Comparison of ENCODE assay signal across 8 cellular contexts in genomic region chr6:125985522-125985921, GRCh38. TPM values are rescaled to one million over a fixed set of nuclear protein-coding genes. Genes with fewer than 3 reads are reported as not detected.
DNase-seq lines count a peak whose midpoint lies in the region; ATAC-seq, FAIRE-seq and TF ChIP-seq lines count a peak whose summit lies in the region.

No MANE protein-coding gene starts in this region.

- intact Hi-C loops in tibial artery (cut with DNase I; ENCODE audit: low total_unique reads) = no loop called here

- dilution Hi-C loops in keratinocyte (cut with MboI; ENCODE audit: extremely low pct_ligation_motif_present, low sequenced_read_pairs) = no loop called here

- ATAC-seq in activated naive CD4-positive, alpha-beta T cell treated with anti-CD3 and anti-CD28 coated beads, Interleukin-2, amount 50 U/mL, for 72 hours = no peak
- ATAC-seq in HG03159 (IDR thresholded peaks at IDR 0.05; ENCODE audit: unreplicated experiment) = no peak

- FAIRE-seq in keratinocyte (lab: Jason Lieb, UNC) = no peak

- peak overlapping the region; percentile 88 for H3K4me2 ChIP-seq in keratinocyte (ENCODE audit: control insufficient read depth, extremely low read depth, insufficient read depth, low read depth, low read length)

- no peak for TF ChIP-seq CTCF in keratinocyte (optimal IDR thresholded peaks at IDR 0.05 in 1 of 3, IDR thresholded peaks at IDR 0.05 in 1 of 3, conservative IDR thresholded peaks at IDR 0.05 in 1 of 3; ENCODE audit: extremely low read depth in 1 of 3, insufficient read depth in 2 of 3, low read length in 3 of 3)
- no peak for TF ChIP-seq CTCF in tibial artery (IDR thresholded peaks at IDR 0.05)

- H3K4me1 Mint-ChIP-seq in activated naive CD4-positive, alpha-beta T cell treated with anti-CD3 and anti-CD28 coated beads, Interleukin-2, amount 50 U/mL, for 24 hours = no peaks in the 10 kb centered on the region
- peaks cover 14% of the 10 kb centered on the region for H3K4me1 Mint-ChIP-seq in activated CD4-positive, alpha-beta memory T cell treated with anti-CD3 and anti-CD28 coated beads, Interleukin-2, amount 10 ng/mL, durations not matched to agents 7 days and 5 days

- H3K27me3 ChIP-seq in keratinocyte (ENCODE audit: control insufficient read depth, extremely low read depth, insufficient read depth, low read length) (no peaks in the 10 kb centered on the region), tibial artery (no peaks in the 10 kb centered on the region)

- POLR2A ChIA-PET in activated CD4-positive, alpha-beta memory T cell treated with anti-CD3 and anti-CD28 coated beads, Interleukin-2, amount 10 ng/mL, durations not matched to agents 7 days and 5 days (lab: Charles Lee) = interaction anchor here (1.1 to 2.7 kb wide), 10 partner anchors 10 to 684 kb away, joined by 3 to 34 read pairs (median 12); partner anchors contain the start of genes HDDC2, HINT3 and NCOA7

- peak overlapping the region; percentile 100 for H2AFZ ChIP-seq in keratinocyte (ENCODE audit: control insufficient read depth, low read length)

- H3K79me2 ChIP-seq in keratinocyte (ENCODE audit: control insufficient read depth, insufficient read depth, low read length) = peaks cover 42% of the 10 kb centered on the region

- H3K4me3 ChIP-seq in keratinocyte (ENCODE audit: control insufficient read depth in 2 of 3, extremely low read depth in 1 of 3, insufficient read depth in 2 of 3, low read depth in 1 of 3, low read length in 3 of 3) (peak overlapping the region; percentile 74 to 98 (median 98)), tibial artery (peak overlapping the region; percentile 75 to 77)

- CTCF ChIA-PET in activated CD4-positive, alpha-beta memory T cell treated with anti-CD3 and anti-CD28 coated beads, Interleukin-2, amount 10 ng/mL, durations not matched to agents 7 days and 5 days (lab: Charles Lee) = interaction anchor here (1.1 to 3.5 kb wide), 8 partner anchors 9 to 204 kb away, joined by 3 to 46 read pairs (median 12); partner anchors contain the start of genes HINT3 and NCOA7

- H3K9me3 ChIP-seq in keratinocyte (ENCODE audit: control insufficient read depth, low read depth, low read length) = no peaks in the 10 kb centered on the region
- no peaks in the 10 kb centered on the region for H3K9me3 ChIP-seq in tibial artery

- H4K20me1 ChIP-seq in keratinocyte (ENCODE audit: control insufficient read depth, extremely low read depth, insufficient read depth, low read length) = no peaks in the 10 kb centered on the region

- H3K27ac Mint-ChIP-seq in activated naive CD4-positive, alpha-beta T cell treated with anti-CD3 and anti-CD28 coated beads, Interleukin-2, amount 50 U/mL, for 24 hours = no peak overlapping the region
- H3K27ac Mint-ChIP-seq in activated naive CD4-positive, alpha-beta T cell treated with anti-CD3 and anti-CD28 coated beads, Interleukin-2, amount 50 U/mL, for 72 hours = no peak overlapping the region
- no peak overlapping the region for H3K27ac Mint-ChIP-seq in activated CD4-positive, alpha-beta memory T cell treated with anti-CD3 and anti-CD28 coated beads, Interleukin-2, amount 10 ng/mL, durations not matched to agents 7 days and 5 days

- H3K4me3 Mint-ChIP-seq in activated naive CD4-positive, alpha-beta T cell treated with anti-CD3 and anti-CD28 coated beads, Interleukin-2, amount 50 U/mL, for 24 hours = peak overlapping the region; percentile 44
- H3K4me3 Mint-ChIP-seq in activated CD4-positive, alpha-beta memory T cell treated with anti-CD3 and anti-CD28 coated beads, Interleukin-2, amount 10 ng/mL, durations not matched to agents 7 days and 5 days = peak overlapping the region; percentile 3

- H3K27me3 Mint-ChIP-seq in activated naive CD4-positive, alpha-beta T cell treated with anti-CD3 and anti-CD28 coated beads, Interleukin-2, amount 50 U/mL, for 24 hours = no peaks in the 10 kb centered on the region
- H3K27me3 Mint-ChIP-seq in activated CD4-positive, alpha-beta memory T cell treated with anti-CD3 and anti-CD28 coated beads, Interleukin-2, amount 10 ng/mL, durations not matched to agents 7 days and 5 days = no peaks in the 10 kb centered on the region

- peak overlapping the region; percentile 95 for H3K27ac ChIP-seq in keratinocyte (ENCODE audit: control insufficient read depth, insufficient read depth, low read length)
- peak overlapping the region; percentile 84 to 87 for H3K27ac ChIP-seq in tibial artery

- H3K4me1 ChIP-seq in keratinocyte (ENCODE audit: control insufficient read depth, extremely low read depth, insufficient read depth, low read length) (peaks cover 24% of the 10 kb centered on the region), tibial artery (peaks cover 0 to 22% (median 8%) of the 10 kb centered on the region in 4 donors)

- no peaks in the 10 kb centered on the region for H3K36me3 Mint-ChIP-seq in activated naive CD4-positive, alpha-beta T cell treated with anti-CD3 and anti-CD28 coated beads, Interleukin-2, amount 50 U/mL, for 24 hours
- H3K36me3 Mint-ChIP-seq in activated naive CD4-positive, alpha-beta T cell treated with anti-CD3 and anti-CD28 coated beads, Interleukin-2, amount 50 U/mL, for 72 hours = no peaks in the 10 kb centered on the region
- no peaks in the 10 kb centered on the region for H3K36me3 Mint-ChIP-seq in activated CD4-positive, alpha-beta memory T cell treated with anti-CD3 and anti-CD28 coated beads, Interleukin-2, amount 10 ng/mL, durations not matched to agents 7 days and 5 days (ENCODE audit: low read depth)

- no peaks in the 10 kb centered on the region for H3K9me3 Mint-ChIP-seq in activated naive CD4-positive, alpha-beta T cell treated with anti-CD3 and anti-CD28 coated beads, Interleukin-2, amount 50 U/mL, for 24 hours
- no peaks in the 10 kb centered on the region for H3K9me3 Mint-ChIP-seq in activated naive CD4-positive, alpha-beta T cell treated with anti-CD3 and anti-CD28 coated beads, Interleukin-2, amount 50 U/mL, for 72 hours
- no peaks in the 10 kb centered on the region for H3K9me3 Mint-ChIP-seq in activated CD4-positive, alpha-beta memory T cell treated with anti-CD3 and anti-CD28 coated beads, Interleukin-2, amount 10 ng/mL, durations not matched to agents 7 days and 5 days

- H3K9me1 ChIP-seq in keratinocyte (ENCODE audit: control insufficient read depth, extremely low read depth, insufficient read depth, low read length) = peaks cover 2% of the 10 kb centered on the region

- H3K9ac ChIP-seq in keratinocyte (ENCODE audit: control insufficient read depth, extremely low read depth, insufficient read depth, low read length) = peak overlapping the region; percentile 96

- no peaks in the 10 kb centered on the region for H3K36me3 ChIP-seq in keratinocyte (ENCODE audit: control insufficient read depth in 2 of 2, extremely low read depth in 1 of 2, insufficient read depth in 2 of 2, low read length in 2 of 2)
- H3K36me3 ChIP-seq in tibial artery = peaks cover 0 to 5% (median 0%) of the 10 kb centered on the region in 3 donors

- no peak for DNase-seq in activated naive CD4-positive, alpha-beta T cell treated with anti-CD3 and anti-CD28 coated beads, Interleukin-2, amount 50 U/mL, for 72 hours (ENCODE audit: low spot score in 2 of 2)
- no peak for DNase-seq in activated CD4-positive, alpha-beta memory T cell treated with anti-CD3 and anti-CD28 coated beads, Interleukin-2, amount 10 ng/mL, durations not matched to agents 7 days and 5 days
- DNase-seq in keratinocyte (ENCODE audit: low read depth, low spot score) (no peak), tibial artery (no peak), NCI-H1048 (lab: John Stamatoyannopoulos, UW) (no peak)
- DNase-seq in stimulated activated CD4-positive, alpha-beta T cell treated with anti-CD3 and anti-CD28 coated beads, Interleukin-4, amount 100 ng/mL, for 1 hour = no peak

RNA-seq across cellular contexts. Expression of gene TRMT11, which starts 0.8 kb away (rescaled TPM):
- 10 to 100 TPM; 33.0 to 53.6 TPM for total RNA-seq in activated naive CD4-positive, alpha-beta T cell treated with anti-CD3 and anti-CD28 coated beads, Interleukin-2, amount 50 U/mL, for 72 hours
- total RNA-seq in activated CD4-positive, alpha-beta memory T cell treated with anti-CD3 and anti-CD28 coated beads, Interleukin-2, amount 10 ng/mL, durations not matched to agents 7 days and 5 days = 10 to 100 TPM; 17.6 to 19.2 TPM
- 14.7 to 23.0 TPM (median 15.0 TPM) in 3 replicates for polyA plus RNA-seq in keratinocyte
- 14.9 TPM for polyA plus RNA-seq in keratinocyte (2011; ENCODE audit: low read depth)
- 11.9 and 20.6 TPM in 2 replicates for polyA plus RNA-seq in keratinocyte (2011; cell fraction: cytosol; rRNA removed)
- 23.0 and 33.3 TPM in 2 replicates for polyA plus RNA-seq in keratinocyte (2011; cell fraction: nucleus; rRNA removed)
- polyA plus RNA-seq in keratinocyte (2012; ENCODE audit: low replicate concordance) = 10.7 and 13.5 TPM in 2 replicates
- polyA minus RNA-seq in keratinocyte = 1.1 to 30.8 TPM (median 9.2 TPM) in 3 replicates
- polyA minus RNA-seq in keratinocyte (2011; cell fraction: cytosol; rRNA and poly(A)+ RNA removed) = 6.5 TPM
- polyA minus RNA-seq in keratinocyte (2011; cell fraction: nucleus; rRNA and poly(A)+ RNA removed) = 19.7 and 29.3 TPM in 2 replicates

RNA-seq across cellular contexts. Expression of gene HINT3, which starts 29.0 kb away (rescaled TPM):
- 10 to 100 TPM in 1 of 2 donors, 1 to 10 TPM in 1; 7.0 to 11.5 TPM for total RNA-seq in activated naive CD4-positive, alpha-beta T cell treated with anti-CD3 and anti-CD28 coated beads, Interleukin-2, amount 50 U/mL, for 72 hours
- total RNA-seq in activated CD4-positive, alpha-beta memory T cell treated with anti-CD3 and anti-CD28 coated beads, Interleukin-2, amount 10 ng/mL, durations not matched to agents 7 days and 5 days = 10 to 100 TPM; 11.0 to 11.7 TPM
- polyA plus RNA-seq in keratinocyte = 1.5 to 3.9 TPM (median 2.9 TPM) in 3 replicates
- polyA plus RNA-seq in keratinocyte (2011; ENCODE audit: low read depth) = 39.6 TPM
- polyA plus RNA-seq in keratinocyte (2011; cell fraction: cytosol; rRNA removed) = 3.5 and 4.5 TPM in 2 replicates
- 1.9 TPM in 2 replicates for polyA plus RNA-seq in keratinocyte (2011; cell fraction: nucleus; rRNA removed)
- polyA plus RNA-seq in keratinocyte (2012; ENCODE audit: low replicate concordance) = 7.4 and 19.7 TPM in 2 replicates
- 0.52 to 1.4 TPM (median 0.99 TPM) in 3 replicates for polyA minus RNA-seq in keratinocyte
- polyA minus RNA-seq in keratinocyte (2011; cell fraction: cytosol; rRNA and poly(A)+ RNA removed) = 6.7 TPM
- 1.9 and 3.3 TPM in 2 replicates for polyA minus RNA-seq in keratinocyte (2011; cell fraction: nucleus; rRNA and poly(A)+ RNA removed)
